10 cellular contexts compared by ENCODE assay signal in genomic region chr1:43976045-43976444, GRCh38. TPM values are rescaled to one million over a fixed set of nuclear protein-coding genes. Genes with fewer than 3 reads are reported as not detected.
DNase-seq lines count a peak whose midpoint lies in the region; TF ChIP-seq lines count a peak whose summit lies in the region.
"Had no signal": no experiment of that assay in that cellular context is flagged by ENCODE, and none has a peak within 500 bp of the region (broad histone marks: within the 10 kb centered on the region; RNA-seq: fewer than 3 reads in every experiment).

No MANE protein-coding gene starts in this region.

- 94% methylated on average over 4 of the region's 4 CpGs for WGBS in HUES64

- H3K4me3 ChIP-seq in A673 (ENCODE audit: low read depth, low read length, poor library complexity, severe bottlenecking) (peak overlapping the region; percentile 88), HUES64 (ENCODE audit: low read length) (peak overlapping the region; percentile 73), breast epithelium (peak overlapping the region; percentile 92 to 95 (median 95)), mucosa of stomach (ENCODE audit: low read length) (peak overlapping the region; percentile 88)

- H3K9ac ChIP-seq in HUES64 (ENCODE audit: low read depth, low read length) (no peak overlapping the region), mucosa of stomach (ENCODE audit: low read length) (peak overlapping the region; percentile 90)

- H3K27me3 ChIP-seq in A673 (replicated peaks; ENCODE audit: insufficient read depth, low read depth, low read length, poor library complexity) = no peaks in the 10 kb centered on the region
- no peaks in the 10 kb centered on the region for H3K27me3 ChIP-seq in HUES64 (ENCODE audit: insufficient read depth, low read length)
- no peaks in the 10 kb centered on the region for H3K27me3 ChIP-seq in breast epithelium
- H3K27me3 ChIP-seq in mucosa of stomach (ENCODE audit: control insufficient read depth, insufficient read depth, low read length) = no peaks in the 10 kb centered on the region
- H3K27me3 ChIP-seq: foreskin keratinocyte had no signal

- no TSS peak for BruUV-seq in A673 (replicated peaks; lab: Mats Ljungman, UMichigan)

- CTCF ChIA-PET in A673 (lab: Charles Lee) = no interaction called here

- no peak for TF ChIP-seq POLR2A in breast epithelium (IDR thresholded peaks at IDR 0.05)

- no peak overlapping the region for H3K27ac ChIP-seq in A673 (ENCODE audit: low read depth, low read length, poor library complexity, severe bottlenecking)
- H3K27ac ChIP-seq in HUES64 (ENCODE audit: low read depth, low read length) = no peak overlapping the region
- H3K27ac ChIP-seq in breast epithelium = peak overlapping the region; percentile 96 to 97

- intact Hi-C loops in A673 (cut with micrococcal nuclease; ENCODE audit: unreplicated experiment) (no loop called here), breast epithelium (cut with DNase I; ENCODE audit: low total_unique reads) (loop anchor here (5.0 to 10.0 kb wide), 3 partner anchors 441 to 1639 kb away; partner anchors contain the start of genes FOXJ3 and PTPRF)

- H3K36me3 ChIP-seq in A673 (ENCODE audit: insufficient read depth, low read length, poor library complexity, severe bottlenecking) (peaks cover 19% of the 10 kb centered on the region), HUES64 (ENCODE audit: insufficient read depth, low read length) (peaks cover 46% of the 10 kb centered on the region), breast epithelium (no peaks in the 10 kb centered on the region), mucosa of stomach (ENCODE audit: control insufficient read depth, insufficient read depth, low read length) (peaks cover 6% of the 10 kb centered on the region)

- no peak for TF ChIP-seq CTCF in A673 (conservative IDR thresholded peaks at IDR 0.05; ENCODE audit: low read depth, low read length)
- no peak for TF ChIP-seq CTCF in breast epithelium (IDR thresholded peaks at IDR 0.05)

- H3K9me3 ChIP-seq in A673 (ENCODE audit: low read depth, low read length, poor library complexity, severe bottlenecking) = no peaks in the 10 kb centered on the region
- H3K9me3 ChIP-seq in HUES64 (ENCODE audit: insufficient read depth, low read depth, low read length) = no peaks in the 10 kb centered on the region
- no peaks in the 10 kb centered on the region for H3K9me3 ChIP-seq in breast epithelium
- no peaks in the 10 kb centered on the region for H3K9me3 ChIP-seq in mucosa of stomach (ENCODE audit: control insufficient read depth, low read length)

- POLR2A ChIA-PET in A673 (lab: Charles Lee; ENCODE audit: low non-redundant PET) = interaction anchor here (0.6 kb wide), 1 partner anchor 515 kb away, joined by 3 read pairs; no protein-coding TSS in a partner anchor

- no peak for DNase-seq in A673 (ENCODE audit: low spot score)
- no peak for DNase-seq in breast epithelium (ENCODE audit: low spot score in 2 of 2)
- no peak for DNase-seq in COR-L47 (lab: John Stamatoyannopoulos, UW)
- DNase-seq in kidney tubule cell (ENCODE audit: low spot score) = no peak
- DNase-seq in hippocampal formation (lab: John Stamatoyannopoulos, UW) = no peak
- no peak for DNase-seq in islet precursor cell
- DNase-seq: NCI-H446 treated with DMSO at 0.1 percent for 48 hours had no signal

- H3K4me1 ChIP-seq in A673 (ENCODE audit: insufficient read depth, low read length, poor library complexity, severe bottlenecking) = peaks cover 27% of the 10 kb centered on the region
- H3K4me1 ChIP-seq in HUES64 (ENCODE audit: insufficient read depth, low read length) = peaks cover 20% of the 10 kb centered on the region; the same call in 1 of the 2 replicates
- peaks cover 0 to 18% of the 10 kb centered on the region in 2 donors for H3K4me1 ChIP-seq in breast epithelium
- peaks cover 44% of the 10 kb centered on the region for H3K4me1 ChIP-seq in mucosa of stomach (ENCODE audit: control insufficient read depth, insufficient read depth, low read length)

RNA-seq across cellular contexts. Expression of gene ATP6V0B, which starts 1.3 kb away (rescaled TPM):
- total RNA-seq in A673 (2021) (153 and 181 TPM in 2 replicates), breast epithelium (100 to 1,000 TPM; 131 to 156 (median 155) TPM)
- polyA plus RNA-seq in HUES64 (2013, experiment 1 of 2) = 126 TPM
- 103 TPM for polyA plus RNA-seq in HUES64 (2013, experiment 2 of 2)

RNA-seq across cellular contexts. Expression of gene B4GALT2, which starts 3.0 kb away (rescaled TPM):
- total RNA-seq in A673 (2021) (71.5 and 76.4 TPM in 2 replicates), breast epithelium (10 to 100 TPM; 19.8 to 49.9 (median 37.0) TPM)
- 55.9 TPM for polyA plus RNA-seq in HUES64 (2013, experiment 1 of 2)
- 64.7 TPM for polyA plus RNA-seq in HUES64 (2013, experiment 2 of 2)

RNA-seq across cellular contexts. Expression of gene DPH2, which starts 6.2 kb away (rescaled TPM):
- total RNA-seq in A673 (2021) = 44.8 and 52.8 TPM in 2 replicates
- 46.3 TPM for polyA plus RNA-seq in HUES64 (2013, experiment 1 of 2)
- polyA plus RNA-seq in HUES64 (2013, experiment 2 of 2) = 36.1 TPM
- 10 to 100 TPM; 16.2 to 22.0 (median 18.3) TPM for total RNA-seq in breast epithelium

RNA-seq across cellular contexts. Expression of gene CCDC24, which starts 15.4 kb away (rescaled TPM):
- total RNA-seq in A673 (2021) (5.6 and 7.9 TPM in 2 replicates), breast epithelium (10 to 100 TPM in 2 of 3 donors, 1 to 10 TPM in 1; 5.4 to 12.5 (median 12.3) TPM)
- polyA plus RNA-seq in HUES64 (2013, experiment 1 of 2) = 5.8 TPM
- polyA plus RNA-seq in HUES64 (2013, experiment 2 of 2) = 7.7 TPM

RNA-seq across cellular contexts. Expression of gene IPO13, which starts 29.3 kb away (rescaled TPM):
- 44.1 and 53.4 TPM in 2 replicates for total RNA-seq in A673 (2021)
- polyA plus RNA-seq in HUES64 (2013, experiment 1 of 2) = 16.5 TPM
- 12.1 TPM for polyA plus RNA-seq in HUES64 (2013, experiment 2 of 2)
- 10 to 100 TPM; 18.4 to 23.0 (median 20.5) TPM for total RNA-seq in breast epithelium

Comparison
In these comparisons a context has a peak if more than half of its experiments do, and no peak if none do; other contexts are left out.
1. H3K27ac ChIP-seq: peak in breast epithelium (2 of 2); none in A673 (single experiment) and HUES64 (single experiment).
2. Peak in every context shown above with its lines, with median percentiles within 50 percentile points of each other: H3K4me3 ChIP-seq.